Comparison of ENCODE assay signal across 13 cellular contexts in the genomic region with DNA sequence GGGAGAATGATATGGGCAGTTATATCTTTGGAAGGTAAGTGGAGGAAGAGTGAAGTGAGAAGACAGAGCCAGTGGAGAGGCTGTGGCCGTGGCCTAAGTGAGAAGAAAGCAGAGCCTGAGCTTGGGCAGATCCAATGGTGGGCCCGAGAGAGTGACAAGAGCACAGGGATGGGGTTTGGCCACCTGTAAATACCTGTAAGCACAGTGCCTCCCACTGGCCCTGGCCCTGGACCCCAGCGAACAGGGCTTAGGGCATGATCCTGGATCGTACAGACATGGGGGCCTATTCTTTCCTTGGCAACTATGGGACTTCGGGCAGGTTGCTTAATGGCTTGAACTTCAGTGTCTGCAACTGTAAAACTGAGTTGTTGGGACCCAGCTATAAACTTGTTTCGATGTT.
"Had no signal": no experiment of that assay in that cellular context is flagged by ENCODE, and none has a peak within 500 bp of the region (broad histone marks: within the 10 kb centered on the region; RNA-seq: fewer than 3 reads in every experiment).

No MANE protein-coding gene starts in this region.

- H3K27ac ChIP-seq: gastrocnemius medialis, SK-N-MC had no signal

- H3K9me3 ChIP-seq: gastrocnemius medialis had no signal

- H3K36me3 ChIP-seq: gastrocnemius medialis had no signal

- DNase-seq: activated CD4-positive, alpha-beta T cell treated with anti-CD3 and anti-CD28 coated beads, Interleukin-2, amount 50 U/mL, for 1 hour; amygdala; cerebellar nuclear complex; gastrocnemius medialis; hippocampal formation; left ventricle myocardium superior; mesendoderm; small intestine; trophoblast cell had no signal

- H3K4me3 ChIP-seq: gastrocnemius medialis, SK-N-MC had no signal

- H3K27me3 ChIP-seq: gastrocnemius medialis had no signal

- ATAC-seq: gastrocnemius medialis; left ventricle myocardium superior; stimulated activated effector memory CD8-positive, alpha-beta T cell treated with anti-CD3 and anti-CD28 coated beads, Interleukin-12 subunit alpha, Interleukin-12 subunit beta, amount 100 ng/mL, for 72 hours had no signal

- H3K27me3 Mint-ChIP-seq: activated naive CD8-positive, alpha-beta T cell had no signal

- H3K27ac Mint-ChIP-seq: activated naive CD8-positive, alpha-beta T cell; stimulated activated effector memory CD8-positive, alpha-beta T cell treated with anti-CD3 and anti-CD28 coated beads, Interleukin-12 subunit alpha, Interleukin-12 subunit beta, amount 100 ng/mL, for 72 hours; T-helper 1 cell treated with Interleukin-12 subunit alpha and Interleukin-12 subunit beta and Interleukin-4 antibody, amounts not matched to agents 30 μg/mL and 1 μg/mL, for 36 hours had no signal

- H3K36me3 Mint-ChIP-seq: activated naive CD8-positive, alpha-beta T cell; stimulated activated effector memory CD8-positive, alpha-beta T cell treated with anti-CD3 and anti-CD28 coated beads, Interleukin-12 subunit alpha, Interleukin-12 subunit beta, amount 100 ng/mL, for 72 hours had no signal

- H3K4me3 Mint-ChIP-seq: activated naive CD8-positive, alpha-beta T cell; stimulated activated effector memory CD8-positive, alpha-beta T cell treated with anti-CD3 and anti-CD28 coated beads, Interleukin-12 subunit alpha, Interleukin-12 subunit beta, amount 100 ng/mL, for 72 hours; T-helper 1 cell treated with Interleukin-12 subunit alpha and Interleukin-12 subunit beta and Interleukin-4 antibody, amounts not matched to agents 30 μg/mL and 1 μg/mL, for 36 hours had no signal
